ENCODE assay signal across 17 cellular contexts in the genomic region with DNA sequence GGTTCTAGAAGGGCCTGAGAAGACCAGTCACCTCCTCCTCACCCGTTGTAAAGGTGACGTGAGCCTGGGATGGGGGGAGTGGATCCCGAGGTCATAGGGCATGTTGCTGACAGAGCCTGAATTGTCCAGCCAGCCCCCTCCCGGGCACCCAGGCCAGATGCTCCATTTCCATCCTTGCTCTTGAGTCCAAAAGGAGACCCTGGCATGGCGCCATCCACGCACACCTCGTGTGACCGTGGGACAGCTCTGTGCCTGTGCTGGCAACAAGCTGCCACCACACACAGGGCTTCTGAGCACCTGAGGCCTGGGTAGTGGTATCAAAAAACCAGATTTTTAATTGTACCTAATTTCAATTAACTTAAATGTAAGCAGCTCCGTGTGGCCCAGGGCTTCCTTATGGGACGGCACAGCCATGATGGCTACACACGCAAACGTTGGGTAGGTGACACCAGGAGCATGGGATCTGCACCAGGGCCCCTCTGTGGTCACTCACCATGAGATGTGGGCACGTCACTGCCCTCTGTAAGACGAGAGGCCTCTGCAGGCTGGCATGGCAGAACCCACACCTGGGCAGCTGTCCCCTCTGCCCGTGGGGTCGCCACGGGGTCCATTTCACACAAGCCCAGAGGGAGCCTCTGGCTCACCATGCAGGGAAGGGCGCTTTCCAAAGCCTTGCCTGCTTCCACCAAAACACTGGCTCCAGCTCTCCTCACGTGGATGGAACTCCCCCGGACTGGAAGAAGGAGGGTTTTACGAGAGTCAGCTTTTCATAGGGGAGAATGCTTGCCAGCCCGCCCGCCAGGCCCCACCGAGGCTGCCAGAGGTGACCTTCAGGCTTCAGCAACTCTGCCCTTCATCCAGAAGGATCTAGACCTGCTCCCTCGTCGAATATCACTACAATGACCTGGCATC. TPM values are rescaled to one million over a fixed set of nuclear protein-coding genes. Genes with fewer than 3 reads are reported as not detected.
DNase-seq lines count a peak whose midpoint lies in the region; ATAC-seq and TF ChIP-seq lines count a peak whose summit lies in the region.
"Had no signal": no experiment of that assay in that cellular context is flagged by ENCODE, and none has a peak within 500 bp of the region (broad histone marks: within the 10 kb centered on the region; RNA-seq: fewer than 3 reads in every experiment).

No MANE protein-coding gene starts in this region.

- intact Hi-C loops in heart left ventricle (cut with DNase I): no loop called here
- intact Hi-C loops in cardiac septum (cut with DNase I): no loop called here
- intact Hi-C loops in left cardiac atrium (cut with DNase I): no loop called here
- intact Hi-C loops in mucosa of descending colon (cut with DNase I, micrococcal nuclease): no loop called here
- intact Hi-C loops in sigmoid colon (cut with DNase I): no loop called here

- peaks cover 5 to 12% (median 9%) of the 10 kb centered on the region in 3 donors for H3K4me1 Mint-ChIP-seq in T-cell
- peaks cover 11% of the 10 kb centered on the region for H3K4me1 Mint-ChIP-seq in stimulated activated naive CD8-positive, alpha-beta T cell treated with anti-CD3 and anti-CD28 coated beads, Interleukin-15, amount 100 ng/mL, for 72 hours

- CTCF ChIA-PET in T-cell (lab: Charles Lee): no interaction called here

- H3K4me3 Mint-ChIP-seq in T-cell: no peak overlapping the region
- no peak overlapping the region for H3K4me3 Mint-ChIP-seq in stimulated activated naive CD8-positive, alpha-beta T cell treated with anti-CD3 and anti-CD28 coated beads, Interleukin-15, amount 100 ng/mL, for 72 hours

- H3K36me3 Mint-ChIP-seq in T-cell: no peaks in the 10 kb centered on the region

- no peak overlapping the region for H3K27ac Mint-ChIP-seq in T-cell
- no peak overlapping the region for H3K27ac Mint-ChIP-seq in stimulated activated naive CD8-positive, alpha-beta T cell treated with anti-CD3 and anti-CD28 coated beads, Interleukin-15, amount 100 ng/mL, for 72 hours

- WGBS in heart left ventricle, 4 donors: 79 to 82% (median 80%) methylated on average over 23 to 26 of the region's 26 CpGs
- WGBS in sigmoid colon, 2 donors: 73 to 84% methylated on average over 26 of the region's 26 CpGs

- DNase-seq in heart left ventricle: peak in 3 of 5 donors; percentile 5 to 55 (median 21)
- no peak for DNase-seq in cardiac septum (ENCODE audit: low spot score)
- peak; percentile 17 for DNase-seq in left cardiac atrium
- peak in 2 of 3 donors; percentile 6 to 44 for DNase-seq in mucosa of descending colon
- no peak for DNase-seq in sigmoid colon
- DNase-seq in T-cell: no peak
- no peak for DNase-seq in stimulated activated naive CD8-positive, alpha-beta T cell treated with anti-CD3 and anti-CD28 coated beads, Interleukin-15, amount 100 ng/mL, for 72 hours
- DNase-seq: GOT3, NCI-H1105 treated with DMSO at 0.1 percent for 48 hours, NCI-H1694, NCI-H2081, NCI-H2171 treated with DMSO at 0.1 percent for 48 hours, NCI-H524 treated with DMSO at 0.1 percent for 48 hours, NCI-H82 had no signal

- POLR2A ChIA-PET in T-cell (lab: Charles Lee): no interaction called here

- no peak overlapping the region for H3K4me3 ChIP-seq in heart left ventricle
- H3K4me3 ChIP-seq in mucosa of descending colon: no peak overlapping the region
- no peak overlapping the region for H3K4me3 ChIP-seq in sigmoid colon

- no peaks in the 10 kb centered on the region for H3K36me3 ChIP-seq in heart left ventricle
- no peaks in the 10 kb centered on the region for H3K36me3 ChIP-seq in mucosa of descending colon (ENCODE audit: low read depth)
- H3K36me3 ChIP-seq in sigmoid colon: no peaks in the 10 kb centered on the region

- H3K27me3 ChIP-seq in heart left ventricle (no peaks in the 10 kb centered on the region), sigmoid colon (peaks cover 0 to 3% (median 0%) of the 10 kb centered on the region in 3 donors)

- no peaks in the 10 kb centered on the region for H3K4me1 ChIP-seq in heart left ventricle
- no peaks in the 10 kb centered on the region for H3K4me1 ChIP-seq in mucosa of descending colon (ENCODE audit: low read depth)
- H3K4me1 ChIP-seq in sigmoid colon: no peaks in the 10 kb centered on the region

- TF ChIP-seq CTCF in heart left ventricle (IDR thresholded peaks at IDR 0.05) (no peak), mucosa of descending colon (IDR thresholded peaks at IDR 0.05) (no peak), sigmoid colon (IDR thresholded peaks at IDR 0.05) (no peak)

- H3K27me3 Mint-ChIP-seq in T-cell: peaks cover 2 to 4% of the 10 kb centered on the region in 2 donors
- no peaks in the 10 kb centered on the region for H3K27me3 Mint-ChIP-seq in stimulated activated naive CD8-positive, alpha-beta T cell treated with anti-CD3 and anti-CD28 coated beads, Interleukin-15, amount 100 ng/mL, for 72 hours

- H3K27ac ChIP-seq in heart left ventricle: no peak overlapping the region
- no peak overlapping the region for H3K27ac ChIP-seq in sigmoid colon
- H3K27ac ChIP-seq: C4-2B, KMS-11 had no signal

- H3K9me3 ChIP-seq in heart left ventricle (peaks cover 0 to 7% (median 0%) of the 10 kb centered on the region in 12 donors), mucosa of descending colon (no peaks in the 10 kb centered on the region), sigmoid colon (no peaks in the 10 kb centered on the region)

- no peak for TF ChIP-seq EP300 in sigmoid colon (IDR thresholded peaks at IDR 0.05)

- no peak for ATAC-seq in heart left ventricle
- ATAC-seq in left cardiac atrium: no peak
- ATAC-seq in mucosa of descending colon: no peak
- no peak for ATAC-seq in T-cell (replicated peaks in 1 of 4)
- ATAC-seq in stimulated activated naive CD8-positive, alpha-beta T cell treated with anti-CD3 and anti-CD28 coated beads, Interleukin-15, amount 100 ng/mL, for 72 hours: no peak
- ATAC-seq: Panc1 had no signal

- H3K9me3 Mint-ChIP-seq in T-cell: no peaks in the 10 kb centered on the region
- no peaks in the 10 kb centered on the region for H3K9me3 Mint-ChIP-seq in stimulated activated naive CD8-positive, alpha-beta T cell treated with anti-CD3 and anti-CD28 coated beads, Interleukin-15, amount 100 ng/mL, for 72 hours

- TF ChIP-seq POLR2A in heart left ventricle (IDR thresholded peaks at IDR 0.05): no peak
- no peak for TF ChIP-seq POLR2A in sigmoid colon (IDR thresholded peaks at IDR 0.05)

RNA-seq across cellular contexts. Expression of a gene that starts 37.5 kb away (rescaled TPM):
- total RNA-seq in heart left ventricle: 1 to 10 TPM in 5 of 9 donors, under 1 TPM in 4; 0.48 to 2.8 (median 1.0) TPM
- polyA plus RNA-seq in heart left ventricle: under 1 TPM; 0.72 to 0.76 TPM
- 1.5 TPM for total RNA-seq in cardiac septum
- 1 to 10 TPM in 1 of 2 donors, under 1 TPM in 1; 0.65 to 1.7 TPM for total RNA-seq in left cardiac atrium
- 1 to 10 TPM in 1 of 3 donors, under 1 TPM in 2; 0.35 to 1.4 (median 0.51) TPM for total RNA-seq in mucosa of descending colon
- total RNA-seq in sigmoid colon: 1 to 10 TPM in 1 of 4 donors, under 1 TPM in 3; 0.33 to 1.7 (median 0.52) TPM
- polyA plus RNA-seq in sigmoid colon: under 1 TPM; under 0.01 to 0.61 (median under 0.01) TPM
- 1 to 10 TPM in 4 of 5 donors, under 1 TPM in 1; 0.63 to 1.8 (median 1.6) TPM for total RNA-seq in T-cell

Comparison
In these comparisons a context has a peak if more than half of its experiments do, and no peak if none do; other contexts are left out.
1. DNase-seq: peak in heart left ventricle (3 of 5), left cardiac atrium (single experiment) and mucosa of descending colon (2 of 3); none in cardiac septum (single experiment), sigmoid colon (single experiment), T-cell (0 of 34) and stimulated activated naive CD8-positive, alpha-beta T cell treated with anti-CD3 and anti-CD28 coated beads, Interleukin-15, amount 100 ng/mL, for 72 hours (0 of 2).